ENCODE assay signal across 8 cellular contexts in genomic region chr11:35662061-35662648, GRCh38. TPM values are rescaled to one million over a fixed set of nuclear protein-coding genes. Genes with fewer than 3 reads are reported as not detected.
DNase-seq lines count a peak whose midpoint lies in the region; ATAC-seq and TF ChIP-seq lines count a peak whose summit lies in the region.

No MANE protein-coding gene starts in this region.

- peak overlapping the region; percentile 92 for H3K4me3 ChIP-seq in CD4-positive, CD25-positive, alpha-beta regulatory T cell (ENCODE audit: low read depth, low read length)
- H3K4me3 ChIP-seq in Peyer's patch = peak overlapping the region; percentile 78 to 95 (median 84)
- H3K4me3 ChIP-seq in lung = peak overlapping the region; percentile 65
- peak overlapping the region; percentile 45 to 83 (median 78) for H3K4me3 ChIP-seq in thyroid gland (replicated peaks in 1 of 3)

- peaks cover 22 to 25% of the 10 kb centered on the region in 2 experiments for H3K9me3 ChIP-seq in CD4-positive, CD25-positive, alpha-beta regulatory T cell (ENCODE audit: control insufficient read depth in 2 of 2, low read length in 2 of 2)
- H3K9me3 ChIP-seq in Peyer's patch (peaks cover 0 to 5% (median 0%) of the 10 kb centered on the region in 4 donors), lung (ENCODE audit: control insufficient read depth in 2 of 2, insufficient read depth in 1 of 2, low read length in 1 of 2) (no peaks in the 10 kb centered on the region), thyroid gland (no peaks in the 10 kb centered on the region)

- peaks cover 19% of the 10 kb centered on the region for H3K36me3 Mint-ChIP-seq in CD4-positive, CD25-positive, alpha-beta regulatory T cell

- peaks cover 24% of the 10 kb centered on the region for H3K4me1 ChIP-seq in CD4-positive, CD25-positive, alpha-beta regulatory T cell (ENCODE audit: control insufficient read depth, insufficient read depth, low read length, poor library complexity, severe bottlenecking)
- H3K4me1 ChIP-seq in Peyer's patch = peaks cover 5 to 14% (median 9%) of the 10 kb centered on the region in 4 donors
- peaks cover 4 to 15% of the 10 kb centered on the region in 2 donors for H3K4me1 ChIP-seq in lung (ENCODE audit: control insufficient read depth in 2 of 2, insufficient read depth in 2 of 2, low read length in 2 of 2)
- H3K4me1 ChIP-seq in thyroid gland = peaks cover 14% of the 10 kb centered on the region in 2 donors

- peak overlapping the region; percentile 94 to 99 (median 95) for H3K27ac Mint-ChIP-seq in CD4-positive, CD25-positive, alpha-beta regulatory T cell

- ATAC-seq in CD4-positive, CD25-positive, alpha-beta regulatory T cell (ENCODE audit: low read depth in 2 of 2) = peak in 1 of 2 donors; percentile 20
- ATAC-seq in GM19023 (IDR thresholded peaks at IDR 0.05; ENCODE audit: unreplicated experiment) (peak; percentile 43), HG03159 (IDR thresholded peaks at IDR 0.05; ENCODE audit: unreplicated experiment) (peak; percentile 30), lung (ENCODE audit: insufficient read depth, low FRiP score) (peak; percentile 49)

- no peak for TF ChIP-seq POLR2A in Peyer's patch (IDR thresholded peaks at IDR 0.05)
- no peak for TF ChIP-seq POLR2A in thyroid gland (IDR thresholded peaks at IDR 0.05)

- TF ChIP-seq CTCF in Peyer's patch (IDR thresholded peaks at IDR 0.05) (no peak), lung (IDR thresholded peaks at IDR 0.05; ENCODE audit: control extremely low read depth, extremely low read depth) (no peak), thyroid gland (IDR thresholded peaks at IDR 0.05) (no peak)

- intact Hi-C loops in thyroid gland (cut with DNase I) = no loop called here

- H3K36me3 ChIP-seq in CD4-positive, CD25-positive, alpha-beta regulatory T cell (ENCODE audit: control insufficient read depth, insufficient read depth, low read length) = peaks cover 4% of the 10 kb centered on the region
- H3K36me3 ChIP-seq in Peyer's patch = peaks cover 0 to 4% (median 0%) of the 10 kb centered on the region in 3 donors
- no peaks in the 10 kb centered on the region for H3K36me3 ChIP-seq in lung (ENCODE audit: control insufficient read depth in 2 of 2, insufficient read depth in 2 of 2, low read length in 2 of 2)
- no peaks in the 10 kb centered on the region for H3K36me3 ChIP-seq in thyroid gland

- H3K4me3 Mint-ChIP-seq in CD4-positive, CD25-positive, alpha-beta regulatory T cell = peak overlapping the region; percentile 90 to 98 (median 95)

- peaks cover 4% of the 10 kb centered on the region for H3K27me3 Mint-ChIP-seq in CD4-positive, CD25-positive, alpha-beta regulatory T cell

- H3K27me3 ChIP-seq in CD4-positive, CD25-positive, alpha-beta regulatory T cell (ENCODE audit: control insufficient read depth, insufficient read depth, low read length) = peaks cover 5% of the 10 kb centered on the region
- H3K27me3 ChIP-seq in Peyer's patch = no peaks in the 10 kb centered on the region
- no peaks in the 10 kb centered on the region for H3K27me3 ChIP-seq in lung (ENCODE audit: control insufficient read depth, insufficient read depth)
- no peaks in the 10 kb centered on the region for H3K27me3 ChIP-seq in thyroid gland

- WGBS in lung, 2 donors = 1 to 2% methylated on average over 12 of the region's 12 CpGs
- 1 to 4% methylated on average over 12 of the region's 12 CpGs for WGBS in thyroid gland, 2 donors

- H3K4me1 Mint-ChIP-seq in CD4-positive, CD25-positive, alpha-beta regulatory T cell = peaks cover 17 to 49% (median 31%) of the 10 kb centered on the region in 4 donors

- H3K9me3 Mint-ChIP-seq in CD4-positive, CD25-positive, alpha-beta regulatory T cell = peaks cover 4 to 31% (median 20%) of the 10 kb centered on the region in 7 donors

- peak in 1 of 3 donors; percentile 48 for DNase-seq in CD4-positive, CD25-positive, alpha-beta regulatory T cell
- peak in 2 of 3 donors; percentile 46 to 52 for DNase-seq in Peyer's patch
- no peak for DNase-seq in lung (ENCODE audit: low spot score)
- DNase-seq in thyroid gland = peak; percentile 3
- no peak for DNase-seq in Kasumi-1 (lab: John Stamatoyannopoulos, UW)

- H3K27ac ChIP-seq in CD4-positive, CD25-positive, alpha-beta regulatory T cell (ENCODE audit: insufficient read depth, low read length, poor library complexity, severe bottlenecking) = peak overlapping the region; percentile 73
- H3K27ac ChIP-seq in Peyer's patch = peak overlapping the region; percentile 91 to 97 (median 94)
- H3K27ac ChIP-seq in cingulate gyrus (ENCODE audit: low read depth, low read length) = peak overlapping the region; percentile 95
- peak overlapping the region; percentile 95 to 98 for H3K27ac ChIP-seq in lung (ENCODE audit: low read depth in 1 of 2, low read length in 1 of 2)
- peak overlapping the region; percentile 38 to 94 (median 78) for H3K27ac ChIP-seq in thyroid gland

RNA-seq across cellular contexts. Expression of gene TRIM44, which starts 0.4 kb away (rescaled TPM):
- 23.4 TPM for total RNA-seq in CD4-positive, CD25-positive, alpha-beta regulatory T cell
- polyA plus RNA-seq in CD4-positive, CD25-positive, alpha-beta regulatory T cell = 10 to 100 TPM in 3 of 4 donors, 1 to 10 TPM in 1; 9.4 to 32.8 (median 20.4) TPM
- 10 to 100 TPM; 27.3 to 83.4 (median 61.4) TPM for total RNA-seq in Peyer's patch
- 10 to 100 TPM; 20.5 to 62.2 TPM for total RNA-seq in lung
- polyA plus RNA-seq in lung = 10 to 100 TPM in 1 of 2 donors, 1 to 10 TPM in 1; 9.1 to 24.9 TPM
- total RNA-seq in thyroid gland = 10 to 100 TPM; 24.6 to 54.2 (median 35.8) TPM

RNA-seq across cellular contexts. Expression of gene FJX1, which starts 43.9 kb away (rescaled TPM):
- not detected for total RNA-seq in CD4-positive, CD25-positive, alpha-beta regulatory T cell
- not detected for polyA plus RNA-seq in CD4-positive, CD25-positive, alpha-beta regulatory T cell
- not detected for total RNA-seq in Peyer's patch
- total RNA-seq in lung = 1 to 10 TPM; 2.9 to 4.0 TPM
- 1 to 10 TPM; 2.9 to 7.7 TPM for polyA plus RNA-seq in lung
- 1 to 10 TPM; 1.5 to 5.9 (median 2.9) TPM for total RNA-seq in thyroid gland

Comparison
In these comparisons a context has a peak if more than half of its experiments do, and no peak if none do; other contexts are left out.
1. DNase-seq: peak in Peyer's patch (2 of 3) and thyroid gland (2 of 2); none in lung (single experiment) and Kasumi-1 (0 of 2).
2. Peak in every context shown above with its lines, with median percentiles within 50 percentile points of each other: H3K27ac ChIP-seq and H3K4me3 ChIP-seq.